30 cellular contexts compared by ENCODE assay signal in genomic region chr15:42578984-42579537, GRCh38. TPM values are rescaled to one million over a fixed set of nuclear protein-coding genes. Genes with fewer than 3 reads are reported as not detected.
DNase-seq lines count a peak whose midpoint lies in the region; ATAC-seq, FAIRE-seq and TF ChIP-seq lines count a peak whose summit lies in the region.
"Had no signal": no experiment of that assay in that cellular context is flagged by ENCODE, and none has a peak within 500 bp of the region (broad histone marks: within the 10 kb centered on the region; RNA-seq: fewer than 3 reads in every experiment).

No MANE protein-coding gene starts in this region.

- in situ Hi-C loops in K562 (cut with MboI): no loop called here

- no peaks in the 10 kb centered on the region for H3K9me3 Mint-ChIP-seq in IgD-negative memory B cell
- no peaks in the 10 kb centered on the region for H3K9me3 Mint-ChIP-seq in nephron
- H3K9me3 Mint-ChIP-seq: CD4-positive, alpha-beta memory T cell had no signal

- no peak for TF ChIP-seq RAD21 in K562 (CRISPR knock-in tag; conservative IDR thresholded peaks at IDR 0.05 in 1 of 2, IDR thresholded peaks at IDR 0.05 in 1 of 2)

- H3K4me3 Mint-ChIP-seq in IgD-negative memory B cell: peak overlapping the region in 3 of 4 donors; percentile 28 to 86 (median 41)
- H3K4me3 Mint-ChIP-seq in nephron: peak overlapping the region; percentile 1 to 61 (median 18)

- H3K4me2 ChIP-seq in BLaER1 (0 out of 2 replicates have a peak overlapping the region, but pooled peaks have one; percentile 3), K562 (ENCODE audit: insufficient read depth, low read length) (no peak overlapping the region)
- H3K4me2 ChIP-seq: PC-9 had no signal

- no peak overlapping the region for H2AFZ ChIP-seq in K562 (ENCODE audit: low read depth, low read length)
- H2AFZ ChIP-seq: PC-9 had no signal

- peaks cover 17% of the 10 kb centered on the region; the same call in 2 of the 3 replicates for H3K79me2 ChIP-seq in K562 (ENCODE audit: control insufficient read depth, insufficient read depth, low read length)

- no peak for DNase-seq in K562 (ENCODE audit: extremely low read depth in 1 of 4, low spot score in 3 of 4)
- no peak for DNase-seq in body of pancreas
- no peak for DNase-seq in cerebellar cortex (ENCODE audit: low spot score)
- DNase-seq in cerebellum (ENCODE audit: low spot score): no peak
- DNase-seq in DMS79 treated with DMSO at 0.1 percent for 48 hours (lab: John Stamatoyannopoulos, UW): no peak
- DNase-seq: 8988T; ACHN; BE2C; CD4-positive, alpha-beta memory T cell; COR-L47; DMS53; HCEC 1CT; Kasumi-1; MV-4-11; NCI-H1105; NCI-H146; NCI-H2029; NCI-H446; NCI-H524 treated with DMSO at 0.1 percent for 48 hours; NCI-H774; NK-92 treated with Interleukin-12 subunit alpha and Interleukin-12 subunit beta, amount 100 ng/mL, for 24 hours; PC-9 had no signal

- H3K27ac Mint-ChIP-seq in IgD-negative memory B cell: no peak overlapping the region
- no peak overlapping the region for H3K27ac Mint-ChIP-seq in nephron

- H3K4me1 Mint-ChIP-seq in IgD-negative memory B cell: peaks cover 18 to 34% (median 28%) of the 10 kb centered on the region in 3 donors
- H3K4me1 Mint-ChIP-seq in nephron: peaks cover 72% of the 10 kb centered on the region

- no peak for TF ChIP-seq CTCF in K562 (IDR thresholded peaks at IDR 0.05 in 2 of 3, conservative IDR thresholded peaks at IDR 0.05 in 1 of 3; ENCODE audit: insufficient read depth in 2 of 3, low read depth in 1 of 3, low read length in 3 of 3)
- TF ChIP-seq CTCF in nephron (IDR thresholded peaks at IDR 0.05; ENCODE audit: unreplicated experiment in 3 of 3): no peak
- no peak for TF ChIP-seq CTCF in body of pancreas (IDR thresholded peaks at IDR 0.05)

- H3K27me3 ChIP-seq in BLaER1 (no peaks in the 10 kb centered on the region), K562 (ENCODE audit: control insufficient read depth in 2 of 2, insufficient read depth in 2 of 2, low read length in 2 of 2) (no peaks in the 10 kb centered on the region), body of pancreas (no peaks in the 10 kb centered on the region)
- H3K27me3 ChIP-seq: BE2C, SJSA1 had no signal

- intact Hi-C loops in K562 (cut with micrococcal nuclease) (no loop called here), body of pancreas (cut with DNase I) (no loop called here)

- H3K36me3 ChIP-seq in BLaER1 (no peaks in the 10 kb centered on the region), K562 (ENCODE audit: control insufficient read depth, insufficient read depth, low read length) (no peaks in the 10 kb centered on the region), body of pancreas (replicated peaks in 1 of 2; ENCODE audit: insufficient read depth in 1 of 2, low read depth in 2 of 2) (no peaks in the 10 kb centered on the region)
- H3K36me3 ChIP-seq: BE2C had no signal

- FAIRE-seq in K562 (lab: Jason Lieb, UNC): no peak
- FAIRE-seq: G401.6, GM12891, H1 had no signal

- H3K36me3 Mint-ChIP-seq in IgD-negative memory B cell (no peaks in the 10 kb centered on the region), nephron (ENCODE audit: low read depth) (no peaks in the 10 kb centered on the region)
- H3K36me3 Mint-ChIP-seq: CD4-positive, alpha-beta memory T cell had no signal

- POLR2A ChIA-PET in K562 (lab: Yijun Ruan, JAX): interaction anchor here (1.2 kb wide), 1 partner anchor 9 kb away, joined by 3 read pairs; no protein-coding TSS in a partner anchor

- TF ChIP-seq POLR2A in K562 (conservative IDR thresholded peaks at IDR 0.05): no peak
- TF ChIP-seq POLR2A in body of pancreas (IDR thresholded peaks at IDR 0.05): no peak

- 41% methylated on average over 2 of the region's 2 CpGs for WGBS in K562 (ENCODE audit: insufficient coverage, low coverage, missing lambda C conversion rate)
- WGBS in body of pancreas, 2 donors: 45 to 57% methylated on average over 2 of the region's 2 CpGs

- peaks cover 4% of the 10 kb centered on the region for H3K27me3 Mint-ChIP-seq in IgD-negative memory B cell
- peaks cover 31% of the 10 kb centered on the region for H3K27me3 Mint-ChIP-seq in nephron (ENCODE audit: low read depth)

- H3K4me1 ChIP-seq in BLaER1: peaks cover 84% of the 10 kb centered on the region
- H3K4me1 ChIP-seq in K562 (replicated peaks in 1 of 2; ENCODE audit: control insufficient read depth in 2 of 2, insufficient read depth in 2 of 2, low read length in 2 of 2): peaks cover 27 to 43% of the 10 kb centered on the region in 2 experiments
- H3K4me1 ChIP-seq in body of pancreas: peaks cover 20% of the 10 kb centered on the region

- no peak overlapping the region for H3K9ac ChIP-seq in BLaER1
- no peak overlapping the region for H3K9ac ChIP-seq in K562 (ENCODE audit: insufficient read depth in 1 of 2, low read depth in 2 of 2, low read length in 2 of 2)

- no peaks in the 10 kb centered on the region for H3K9me3 ChIP-seq in BLaER1
- H3K9me3 ChIP-seq in K562 (replicated peaks; ENCODE audit: control insufficient read depth, insufficient read depth, low read depth, low read length): no peaks in the 10 kb centered on the region
- H3K9me3 ChIP-seq in body of pancreas: no peaks in the 10 kb centered on the region
- H3K9me3 ChIP-seq: BE2C, SJSA1 had no signal

- H3K27ac ChIP-seq in BLaER1 (no peak overlapping the region), K562 (ENCODE audit: extremely low read depth, low read depth, low read length) (no peak overlapping the region), body of pancreas (no peak overlapping the region)
- H3K27ac ChIP-seq: PC-9, SJSA1 had no signal

- H4K20me1 ChIP-seq in BLaER1 (peaks cover 18% of the 10 kb centered on the region; the same call in 1 of the 2 replicates), K562 (replicated peaks; ENCODE audit: control insufficient read depth, insufficient read depth, low read length) (peaks cover 5% of the 10 kb centered on the region; the same call in 1 of the 2 replicates)

- no peaks in the 10 kb centered on the region for H3K9me1 ChIP-seq in K562 (ENCODE audit: control insufficient read depth, insufficient read depth, low read length)

- no peak for TF ChIP-seq EP300 in K562 (IDR thresholded peaks at IDR 0.05; ENCODE audit: low read length)

- BruUV-seq in K562 (replicated peaks; lab: Mats Ljungman, UMichigan): no TSS peak

- H3K4me3 ChIP-seq in BLaER1 (no peak overlapping the region), K562 (no peak overlapping the region), body of pancreas (no peak overlapping the region)
- H3K4me3 ChIP-seq: PC-9, SJSA1 had no signal

- CTCF ChIA-PET in K562 (lab: Yijun Ruan, JAX; ENCODE audit: low intra/inter-chr PET ratio): no interaction called here

- ATAC-seq in K562 (no peak), body of pancreas (no peak)
- ATAC-seq: Right ventricle myocardium inferior had no signal

RNA-seq across cellular contexts. Expression of gene STARD9, which starts 3.7 kb away (rescaled TPM):
- 0.60 TPM for polyA plus RNA-seq in IgD-negative memory B cell
- total RNA-seq in K562 (2011; cell fraction: chromatin; rRNA removed; ENCODE audit: low replicate concordance): 83.3 and 91.0 TPM in 2 replicates
- total RNA-seq in K562 (2011; cell fraction: nucleolus; rRNA removed): 31.4 and 33.6 TPM in 2 replicates
- 43.4 and 46.9 TPM in 2 replicates for total RNA-seq in K562 (2011; cell fraction: nucleoplasm; rRNA removed)
- 2.5 and 3.5 TPM in 2 replicates for total RNA-seq in K562 (2014; rRNA removed)
- total RNA-seq in K562 (2014; rRNA removed; fragmentation: Illumina TruSeq; extraction: Trizol): 3.7 and 3.9 TPM in 2 replicates
- total RNA-seq in K562 (2015; rRNA removed; fragmentation: Illumina TruSeq; extraction: Trizol): 3.0 and 3.7 TPM in 2 replicates
- 3.9 and 6.0 TPM in 2 replicates for total RNA-seq in K562 (2021)
- 3.9 and 5.0 TPM in 2 replicates for polyA plus RNA-seq in K562 (2011; rRNA removed)
- polyA plus RNA-seq in K562 (2011; cell fraction: cytosol; rRNA removed): 2.4 and 2.6 TPM in 2 replicates
- 22.8 and 29.8 TPM in 2 replicates for polyA plus RNA-seq in K562 (2011; cell fraction: nucleus; rRNA removed)
- 1.8 and 4.2 TPM in 2 replicates for polyA plus RNA-seq in K562 (2012)
- 3.7 and 3.8 TPM in 2 replicates for polyA plus RNA-seq in K562 (2014; fragmentation: Illumina TruSeq; extraction: Trizol)
- polyA plus RNA-seq in K562 (2014; fragmentation: Nextera tagmentation; extraction: Ambion mirVana): under 1 TPM; 0.45 to 0.71 TPM
- 3.6 and 4.8 TPM in 2 replicates for polyA plus RNA-seq in K562 (2014; rRNA removed)
- 7.9 and 8.6 TPM in 2 replicates for polyA minus RNA-seq in K562 (2011; rRNA and poly(A)+ RNA removed)
- 2.5 TPM in 2 replicates for polyA minus RNA-seq in K562 (2011; cell fraction: cytosol; rRNA and poly(A)+ RNA removed)
- polyA minus RNA-seq in K562 (2011; cell fraction: nucleus; rRNA and poly(A)+ RNA removed): 11.8 and 15.1 TPM in 2 replicates
- total RNA-seq in body of pancreas: 1 to 10 TPM; 1.3 to 4.7 TPM
- total RNA-seq in cerebellum: 25.4 TPM

RNA-seq across cellular contexts. Expression of gene HAUS2, which starts 30.4 kb away (rescaled TPM):
- polyA plus RNA-seq in IgD-negative memory B cell: 31.1 TPM
- 17.7 and 33.3 TPM in 2 replicates for total RNA-seq in K562 (2011; cell fraction: chromatin; rRNA removed; ENCODE audit: low replicate concordance)
- total RNA-seq in K562 (2011; cell fraction: nucleolus; rRNA removed): 12.5 and 13.2 TPM in 2 replicates
- 19.1 and 35.8 TPM in 2 replicates for total RNA-seq in K562 (2011; cell fraction: nucleoplasm; rRNA removed)
- total RNA-seq in K562 (2014; rRNA removed): 30.6 and 37.0 TPM in 2 replicates
- total RNA-seq in K562 (2014; rRNA removed; fragmentation: Illumina TruSeq; extraction: Trizol): 58.6 and 67.7 TPM in 2 replicates
- 48.8 and 54.1 TPM in 2 replicates for total RNA-seq in K562 (2015; rRNA removed; fragmentation: Illumina TruSeq; extraction: Trizol)
- total RNA-seq in K562 (2021): 43.3 and 48.9 TPM in 2 replicates
- 43.3 and 64.9 TPM in 2 replicates for polyA plus RNA-seq in K562 (2011; rRNA removed)
- polyA plus RNA-seq in K562 (2011; cell fraction: cytosol; rRNA removed): 14.2 and 23.3 TPM in 2 replicates
- polyA plus RNA-seq in K562 (2011; cell fraction: nucleus; rRNA removed): 8.9 and 9.2 TPM in 2 replicates
- 25.3 and 44.8 TPM in 2 replicates for polyA plus RNA-seq in K562 (2012)
- polyA plus RNA-seq in K562 (2014; fragmentation: Illumina TruSeq; extraction: Trizol): 49.7 and 60.8 TPM in 2 replicates
- polyA plus RNA-seq in K562 (2014; fragmentation: Nextera tagmentation; extraction: Ambion mirVana): 10 to 100 TPM; 51.6 to 57.8 TPM
- polyA plus RNA-seq in K562 (2014; rRNA removed): 42.8 and 47.7 TPM in 2 replicates
- 36.0 and 41.6 TPM in 2 replicates for polyA minus RNA-seq in K562 (2011; rRNA and poly(A)+ RNA removed)
- polyA minus RNA-seq in K562 (2011; cell fraction: cytosol; rRNA and poly(A)+ RNA removed): 9.2 and 21.6 TPM in 2 replicates
- 5.8 and 8.3 TPM in 2 replicates for polyA minus RNA-seq in K562 (2011; cell fraction: nucleus; rRNA and poly(A)+ RNA removed)
- total RNA-seq in body of pancreas: 10 to 100 TPM in 1 of 2 donors, 1 to 10 TPM in 1; 8.6 to 24.7 TPM
- total RNA-seq in cerebellum: 27.3 TPM

RNA-seq across cellular contexts. Expression of gene LRRC57, which starts 30.5 kb away (rescaled TPM):
- polyA plus RNA-seq in IgD-negative memory B cell (7.8 TPM), K562 (2011; rRNA removed) (14.0 and 14.8 TPM in 2 replicates), K562 (2014; fragmentation: Illumina TruSeq; extraction: Trizol) (17.0 and 17.9 TPM in 2 replicates), K562 (2014; fragmentation: Nextera tagmentation; extraction: Ambion mirVana) (1 to 10 TPM; 3.9 to 7.2 TPM), K562 (2014; rRNA removed) (9.5 and 10.8 TPM in 2 replicates)
- total RNA-seq in K562 (2011; cell fraction: chromatin; rRNA removed; ENCODE audit: low replicate concordance): 13.6 and 19.2 TPM in 2 replicates
- 6.5 and 6.7 TPM in 2 replicates for total RNA-seq in K562 (2011; cell fraction: nucleolus; rRNA removed)
- 13.9 and 23.0 TPM in 2 replicates for total RNA-seq in K562 (2011; cell fraction: nucleoplasm; rRNA removed)
- total RNA-seq in K562 (2014; rRNA removed) (7.9 and 9.8 TPM in 2 replicates), K562 (2014; rRNA removed; fragmentation: Illumina TruSeq; extraction: Trizol) (19.1 and 19.7 TPM in 2 replicates), K562 (2015; rRNA removed; fragmentation: Illumina TruSeq; extraction: Trizol) (15.4 and 16.1 TPM in 2 replicates), K562 (2021) (18.9 and 20.4 TPM in 2 replicates), body of pancreas (1 to 10 TPM; 6.9 to 8.3 TPM), cerebellum (20.2 TPM)
- 9.5 and 14.7 TPM in 2 replicates for polyA plus RNA-seq in K562 (2011; cell fraction: cytosol; rRNA removed)
- polyA plus RNA-seq in K562 (2011; cell fraction: nucleus; rRNA removed): 6.4 and 7.7 TPM in 2 replicates
- 10.3 and 17.1 TPM in 2 replicates for polyA plus RNA-seq in K562 (2012)
- 17.0 and 25.0 TPM in 2 replicates for polyA minus RNA-seq in K562 (2011; rRNA and poly(A)+ RNA removed)
- polyA minus RNA-seq in K562 (2011; cell fraction: cytosol; rRNA and poly(A)+ RNA removed): 5.6 and 7.8 TPM in 2 replicates
- polyA minus RNA-seq in K562 (2011; cell fraction: nucleus; rRNA and poly(A)+ RNA removed): 4.4 and 7.0 TPM in 2 replicates
